In the genomic region with DNA sequence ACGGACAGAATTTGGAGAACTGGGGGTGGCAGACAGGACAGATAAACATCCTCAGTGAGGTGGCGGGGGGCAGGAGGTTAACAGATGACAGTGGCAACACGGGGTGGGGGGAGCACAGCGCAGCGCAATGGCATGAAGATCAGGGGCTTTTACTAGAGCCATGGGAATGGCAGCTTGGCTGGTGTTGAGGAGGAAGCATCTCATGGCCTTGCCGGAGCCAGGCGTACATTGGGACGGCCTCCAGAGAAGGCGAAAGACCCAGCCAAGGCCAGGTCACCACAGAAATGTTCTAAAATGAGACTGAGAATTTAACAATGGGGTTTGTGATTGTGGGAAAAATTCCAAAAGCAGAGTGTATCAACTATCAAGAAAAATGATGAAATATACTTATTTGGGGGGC, we compare ENCODE assay signal across 23 cellular contexts.
"Had no signal": no experiment of that assay in that cellular context is flagged by ENCODE, and none has a peak within 500 bp of the region (broad histone marks: within the 10 kb centered on the region; RNA-seq: fewer than 3 reads in every experiment).

No MANE protein-coding gene starts in this region.

- H3K36me3 ChIP-seq: colonic mucosa, esophagus squamous epithelium, gastrocnemius medialis, gastroesophageal sphincter, heart right ventricle had no signal

- H3K27ac Mint-ChIP-seq: dendritic cell treated with granulocyte-macrophage colony-stimulating factor and Interleukin-4, amounts not matched to agents 40 ng/mL and 50 ng/mL, for 4 days; effector memory CD8-positive, alpha-beta T cell; endodermal cell had no signal

- H3K27ac ChIP-seq: colonic mucosa, coronary artery, dorsolateral prefrontal cortex, epithelial cell of prostate, esophagus squamous epithelium, foreskin keratinocyte, gastrocnemius medialis, gastroesophageal sphincter, heart left ventricle, heart right ventricle had no signal

- H3K4me3 Mint-ChIP-seq: dendritic cell treated with granulocyte-macrophage colony-stimulating factor and Interleukin-4, amounts not matched to agents 40 ng/mL and 50 ng/mL, for 4 days; effector memory CD8-positive, alpha-beta T cell; endodermal cell had no signal

- H3K4me3 ChIP-seq: colonic mucosa, coronary artery, dorsolateral prefrontal cortex, esophagus squamous epithelium, gastrocnemius medialis, gastroesophageal sphincter, heart left ventricle, heart right ventricle had no signal

- H3K9me3 ChIP-seq: colonic mucosa, esophagus squamous epithelium, gastrocnemius medialis, gastroesophageal sphincter, heart left ventricle, heart right ventricle had no signal

- H3K4me1 ChIP-seq: colonic mucosa, esophagus squamous epithelium, foreskin keratinocyte, gastrocnemius medialis, gastroesophageal sphincter, heart left ventricle, heart right ventricle had no signal

- H3K27me3 ChIP-seq: colonic mucosa, dorsolateral prefrontal cortex, esophagus squamous epithelium, foreskin keratinocyte, gastrocnemius medialis, gastroesophageal sphincter, heart left ventricle, heart right ventricle had no signal

- H3K27me3 Mint-ChIP-seq: dendritic cell treated with granulocyte-macrophage colony-stimulating factor and Interleukin-4, amounts not matched to agents 40 ng/mL and 50 ng/mL, for 4 days; effector memory CD8-positive, alpha-beta T cell had no signal

- H3K4me1 Mint-ChIP-seq: endodermal cell had no signal

- DNase-seq: colonic mucosa; cortex of kidney; dermis blood vessel endothelial cell; dorsolateral prefrontal cortex; effector CD4-positive, alpha-beta T cell; effector CD8-positive, alpha-beta T cell; effector memory CD4-positive, alpha-beta T cell; effector memory CD8-positive, alpha-beta T cell; endodermal cell; erythroblast; esophagus squamous epithelium; foreskin fibroblast; foreskin keratinocyte; foreskin melanocyte; gastrocnemius medialis; glutamatergic neuron; head of caudate nucleus; heart left ventricle; heart right ventricle had no signal

- H3K9me3 Mint-ChIP-seq: endodermal cell had no signal
